In the genomic region with DNA sequence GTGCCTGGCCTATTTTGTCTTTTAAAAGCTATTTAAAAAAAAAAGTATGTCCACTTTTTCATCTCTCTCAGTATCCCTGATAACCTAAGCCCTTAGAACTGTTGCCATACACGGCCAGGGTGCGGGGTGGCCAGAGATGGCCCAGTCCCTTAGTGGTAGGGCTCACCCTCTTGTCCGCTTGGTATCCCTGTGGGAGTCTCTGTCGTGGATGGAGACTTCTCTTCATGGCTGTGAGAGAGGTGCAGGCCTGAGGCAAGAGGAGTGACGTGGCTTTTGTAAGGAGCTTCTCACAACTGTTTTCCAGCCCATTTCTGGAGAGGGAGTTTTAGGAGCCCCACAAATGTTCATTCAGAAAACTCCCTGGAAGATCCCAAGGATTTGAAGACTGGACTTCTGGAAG, we compare ENCODE assay signal across 27 cellular contexts. TPM values are rescaled to one million over a fixed set of nuclear protein-coding genes. Genes with fewer than 3 reads are reported as not detected.
DNase-seq lines count a peak whose midpoint lies in the region; ATAC-seq and TF ChIP-seq lines count a peak whose summit lies in the region.
"Had no signal": no experiment of that assay in that cellular context is flagged by ENCODE, and none has a peak within 500 bp of the region (broad histone marks: within the 10 kb centered on the region; RNA-seq: fewer than 3 reads in every experiment).

No MANE protein-coding gene starts in this region.

- TF ChIP-seq CTCF in coronary artery (IDR thresholded peaks at IDR 0.05) = no peak
- no peak for TF ChIP-seq CTCF in CD4-positive, alpha-beta T cell (IDR thresholded peaks at IDR 0.05)

- H4K20me1 ChIP-seq in Karpas-422 (ENCODE audit: insufficient read depth, low read depth, low read length) = 0 out of 2 replicates have a peak, but pooled peaks cover 3% of the 10 kb centered on the region

- peak overlapping the region; percentile 56 for H3K9ac ChIP-seq in Karpas-422 (ENCODE audit: low read length)

- no peaks in the 10 kb centered on the region for H3K9me2 ChIP-seq in Karpas-422 (replicated peaks; ENCODE audit: insufficient read depth, low read length)

- H3K27ac ChIP-seq in Karpas-422 (ENCODE audit: low read length) = peak overlapping the region; percentile 93
- H3K27ac ChIP-seq in coronary artery = peak overlapping the region; percentile 44 to 70
- no peak overlapping the region for H3K27ac ChIP-seq in CD4-positive, alpha-beta T cell (ENCODE audit: low read depth, low read length)
- H3K27ac ChIP-seq: hepatocyte had no signal

- DNase-seq in EL (peak; percentile 38), Karpas-422 (no peak), coronary artery (ENCODE audit: low spot score) (no peak)
- DNase-seq in CD4-positive, alpha-beta T cell = no peak
- DNase-seq: activated B cell treated with CpG ODN at 0.5 μM for 24 hours; activated CD4-positive, alpha-beta T cell treated with anti-CD3 and anti-CD28 coated beads, Interleukin-2, amount 50 U/mL, for 4 hours; cerebellar nuclear complex; DMS 273 treated with DMSO at 0.1 percent for 48 hours; effector CD4-positive, alpha-beta T cell; erythroblast; immature natural killer cell; naive B cell; NCI-H1694 treated with DMSO at 0.1 percent for 48 hours; NCI-H2171 treated with DMSO at 0.1 percent for 48 hours; NCI-H526 treated with DMSO at 0.1 percent for 48 hours; stimulated activated CD4-positive, alpha-beta T cell treated with anti-CD3 and anti-CD28 coated beads, Interleukin-2, amount 100 ng/mL, for 48 hours had no signal

- no peak overlapping the region for H3K4me3 Mint-ChIP-seq in stimulated activated memory B cell treated with anti-CD40 and anti-IgM and Interleukin-4, amounts not matched to agents 10 μg/mL and 1 μg/mL and 100 μg/mL, for 72 hours
- no peak overlapping the region for H3K4me3 Mint-ChIP-seq in CD4-positive, alpha-beta T cell
- H3K4me3 Mint-ChIP-seq: activated naive CD8-positive, alpha-beta T cell; activated T-helper 17 cell treated with anti-CD3 and anti-CD28 coated beads, Interleukin-2, amount 50 U/mL, for 72 hours; immature natural killer cell; stimulated activated effector memory CD8-positive, alpha-beta T cell treated with anti-CD3 and anti-CD28 coated beads, Interleukin-12 subunit alpha, Interleukin-12 subunit beta, amount 100 ng/mL, for 72 hours; T-helper 2 cell treated with Interferon-gamma antibody and Interleukin-4, amounts not matched to agents 5 μg/mL and 100 μg/mL, for 36 hours had no signal

- POLR2A ChIA-PET in CD4-positive, alpha-beta T cell (lab: Charles Lee) = no interaction called here

- H3K27me3 ChIP-seq in Karpas-422 (ENCODE audit: low read length) = no peaks in the 10 kb centered on the region
- H3K27me3 ChIP-seq in CD4-positive, alpha-beta T cell (ENCODE audit: control insufficient read depth, insufficient read depth, low read length) = no peaks in the 10 kb centered on the region
- H3K27me3 ChIP-seq: hepatocyte had no signal

- peak overlapping the region; percentile 85 for H3K27ac Mint-ChIP-seq in stimulated activated memory B cell treated with anti-CD40 and anti-IgM and Interleukin-4, amounts not matched to agents 10 μg/mL and 1 μg/mL and 100 μg/mL, for 72 hours
- H3K27ac Mint-ChIP-seq in CD4-positive, alpha-beta T cell = no peak overlapping the region
- H3K27ac Mint-ChIP-seq: activated naive CD8-positive, alpha-beta T cell; activated T-helper 17 cell treated with anti-CD3 and anti-CD28 coated beads, Interleukin-2, amount 50 U/mL, for 72 hours; immature natural killer cell; stimulated activated effector memory CD8-positive, alpha-beta T cell treated with anti-CD3 and anti-CD28 coated beads, Interleukin-12 subunit alpha, Interleukin-12 subunit beta, amount 100 ng/mL, for 72 hours; T-helper 2 cell treated with Interferon-gamma antibody and Interleukin-4, amounts not matched to agents 5 μg/mL and 100 μg/mL, for 36 hours had no signal

- H3K36me3 Mint-ChIP-seq in stimulated activated memory B cell treated with anti-CD40 and anti-IgM and Interleukin-4, amounts not matched to agents 10 μg/mL and 1 μg/mL and 100 μg/mL, for 72 hours = peaks cover 31% of the 10 kb centered on the region
- H3K36me3 Mint-ChIP-seq in CD4-positive, alpha-beta T cell (ENCODE audit: low read depth) = peaks cover 77% of the 10 kb centered on the region
- H3K36me3 Mint-ChIP-seq: activated naive CD8-positive, alpha-beta T cell had no signal

- CTCF ChIA-PET in CD4-positive, alpha-beta T cell (lab: Charles Lee) = no interaction called here

- peak overlapping the region; percentile 46; the same call in 1 of the 2 replicates for H3K4me3 ChIP-seq in Karpas-422 (ENCODE audit: low read length)
- no peak overlapping the region for H3K4me3 ChIP-seq in coronary artery
- H3K4me3 ChIP-seq: hepatocyte, smooth muscle cell had no signal

- intact Hi-C loops in CD4-positive, alpha-beta T cell (cut with DNase I, micrococcal nuclease) = no loop called here

- no peak overlapping the region for H2AFZ ChIP-seq in Karpas-422 (ENCODE audit: low read length)
- H2AFZ ChIP-seq: hepatocyte had no signal

- no peak for ATAC-seq in stimulated activated memory B cell treated with anti-CD40 and anti-IgM and Interleukin-4, amounts not matched to agents 10 μg/mL and 1 μg/mL and 100 μg/mL, for 72 hours
- ATAC-seq in GM18870 (IDR thresholded peaks at IDR 0.05; ENCODE audit: unreplicated experiment) (no peak), GM18517 (IDR thresholded peaks at IDR 0.05; ENCODE audit: unreplicated experiment) (no peak)
- no peak for ATAC-seq in CD4-positive, alpha-beta T cell (ENCODE audit: poor library complexity)
- ATAC-seq: activated T-helper 17 cell treated with anti-CD3 and anti-CD28 coated beads, Interleukin-2, amount 50 U/mL, for 72 hours; left lobe of liver; SK-N-SH treated with all-trans-retinoic acid at 6 μM for 48 hours; stimulated activated effector memory CD8-positive, alpha-beta T cell treated with anti-CD3 and anti-CD28 coated beads, Interleukin-12 subunit alpha, Interleukin-12 subunit beta, amount 100 ng/mL, for 72 hours had no signal

- peak overlapping the region; percentile 61 for H3K4me2 ChIP-seq in Karpas-422 (ENCODE audit: low read depth, low read length, poor library complexity, severe bottlenecking)
- H3K4me2 ChIP-seq: hepatocyte, smooth muscle cell had no signal

- H3K4me1 ChIP-seq in Karpas-422 (ENCODE audit: low read length) = peaks cover 58% of the 10 kb centered on the region

- H3K9me3 Mint-ChIP-seq in stimulated activated memory B cell treated with anti-CD40 and anti-IgM and Interleukin-4, amounts not matched to agents 10 μg/mL and 1 μg/mL and 100 μg/mL, for 72 hours = no peaks in the 10 kb centered on the region
- H3K9me3 Mint-ChIP-seq in CD4-positive, alpha-beta T cell = no peaks in the 10 kb centered on the region
- H3K9me3 Mint-ChIP-seq: activated B cell treated with CpG ODN at 0.5 μM for 24 hours; activated T-helper 17 cell treated with anti-CD3 and anti-CD28 coated beads, Interleukin-2, amount 50 U/mL, for 72 hours; immature natural killer cell; naive B cell; stimulated activated effector memory CD8-positive, alpha-beta T cell treated with anti-CD3 and anti-CD28 coated beads, Interleukin-12 subunit alpha, Interleukin-12 subunit beta, amount 100 ng/mL, for 72 hours; T-helper 2 cell treated with Interferon-gamma antibody and Interleukin-4, amounts not matched to agents 5 μg/mL and 100 μg/mL, for 36 hours had no signal

- H3K36me3 ChIP-seq in Karpas-422 (ENCODE audit: insufficient read depth, low read length) = peaks cover 23% of the 10 kb centered on the region; the same call in 1 of the 2 replicates

- H3K79me2 ChIP-seq in Karpas-422 (ENCODE audit: low read length) = peaks cover 30% of the 10 kb centered on the region

- peaks cover 44% of the 10 kb centered on the region for H3K4me1 Mint-ChIP-seq in stimulated activated memory B cell treated with anti-CD40 and anti-IgM and Interleukin-4, amounts not matched to agents 10 μg/mL and 1 μg/mL and 100 μg/mL, for 72 hours
- no peaks in the 10 kb centered on the region for H3K4me1 Mint-ChIP-seq in CD4-positive, alpha-beta T cell (ENCODE audit: low read depth)
- H3K4me1 Mint-ChIP-seq: activated T-helper 17 cell treated with anti-CD3 and anti-CD28 coated beads, Interleukin-2, amount 50 U/mL, for 72 hours; stimulated activated effector memory CD8-positive, alpha-beta T cell treated with anti-CD3 and anti-CD28 coated beads, Interleukin-12 subunit alpha, Interleukin-12 subunit beta, amount 100 ng/mL, for 72 hours had no signal

- no peaks in the 10 kb centered on the region for H3K9me3 ChIP-seq in Karpas-422 (ENCODE audit: low read length)
- no peaks in the 10 kb centered on the region for H3K9me3 ChIP-seq in CD4-positive, alpha-beta T cell (ENCODE audit: control insufficient read depth, low read length)

- H3K27me3 Mint-ChIP-seq in stimulated activated memory B cell treated with anti-CD40 and anti-IgM and Interleukin-4, amounts not matched to agents 10 μg/mL and 1 μg/mL and 100 μg/mL, for 72 hours = no peaks in the 10 kb centered on the region
- no peaks in the 10 kb centered on the region for H3K27me3 Mint-ChIP-seq in CD4-positive, alpha-beta T cell
- H3K27me3 Mint-ChIP-seq: activated B cell treated with CpG ODN at 0.5 μM for 24 hours; activated naive CD8-positive, alpha-beta T cell; activated T-helper 17 cell treated with anti-CD3 and anti-CD28 coated beads, Interleukin-2, amount 50 U/mL, for 72 hours; naive B cell had no signal

RNA-seq across cellular contexts. Expression of gene XRCC3, which starts 26.8 kb away (rescaled TPM):
- total RNA-seq in Karpas-422 (2014; rRNA removed; shearing (Covaris generic); ENCODE audit: low replicate concordance) = 36.7 and 70.5 TPM in 2 replicates
- 1 to 10 TPM; 4.6 to 4.8 TPM for total RNA-seq in CD4-positive, alpha-beta T cell

RNA-seq across cellular contexts. Expression of gene ZFYVE21, which starts 27.2 kb away (rescaled TPM):
- total RNA-seq in Karpas-422 (2014; rRNA removed; shearing (Covaris generic); ENCODE audit: low replicate concordance) = 28.4 and 29.7 TPM in 2 replicates
- 1 to 10 TPM; 2.6 to 3.0 TPM for total RNA-seq in CD4-positive, alpha-beta T cell

RNA-seq across cellular contexts. Expression of gene KLC1, which starts 59.4 kb away (rescaled TPM):
- 144 and 266 TPM in 2 replicates for total RNA-seq in Karpas-422 (2014; rRNA removed; shearing (Covaris generic); ENCODE audit: low replicate concordance)
- total RNA-seq in CD4-positive, alpha-beta T cell = 100 to 1,000 TPM; 111 to 119 TPM
